14 cellular contexts compared by ENCODE assay signal in genomic region chr9:101586651-101587050, GRCh38. TPM values are rescaled to one million over a fixed set of nuclear protein-coding genes. Genes with fewer than 3 reads are reported as not detected.
DNase-seq lines count a peak whose midpoint lies in the region; ATAC-seq and TF ChIP-seq lines count a peak whose summit lies in the region.
"Had no signal": no experiment of that assay in that cellular context is flagged by ENCODE, and none has a peak within 500 bp of the region (broad histone marks: within the 10 kb centered on the region; RNA-seq: fewer than 3 reads in every experiment).

No MANE protein-coding gene starts in this region.

- H3K9ac ChIP-seq in neuronal stem cell (ENCODE audit: low read depth, low read length, poor library complexity), result no peak overlapping the region
- H3K9ac ChIP-seq in endodermal cell (ENCODE audit: extremely low read depth, low read length, poor library complexity, severe bottlenecking), result no peak overlapping the region

- H3K23ac ChIP-seq in neuronal stem cell (ENCODE audit: low read depth, low read length, poor library complexity), result no peak overlapping the region

- H3K27me3 Mint-ChIP-seq in endodermal cell (ENCODE audit: insufficient read depth), result no peaks in the 10 kb centered on the region

- no peak overlapping the region for H4K91ac ChIP-seq in neuronal stem cell (ENCODE audit: low read depth, low read length, poor library complexity)

- no peaks in the 10 kb centered on the region for H3K36me3 Mint-ChIP-seq in endodermal cell (ENCODE audit: low read depth)

- H3K4me3 ChIP-seq in neuronal stem cell (ENCODE audit: low read length in 2 of 2) (no peak overlapping the region), endodermal cell (ENCODE audit: low read length) (no peak overlapping the region)

- no peak overlapping the region for H2AK5ac ChIP-seq in neuronal stem cell (ENCODE audit: low read depth, low read length)

- H3K79me1 ChIP-seq in neuronal stem cell (ENCODE audit: low read depth, low read length), result no peaks in the 10 kb centered on the region

- H3K4me1 ChIP-seq in neuronal stem cell (ENCODE audit: control insufficient read depth in 2 of 2, insufficient read depth in 1 of 2, low read depth in 1 of 2, low read length in 2 of 2) (no peaks in the 10 kb centered on the region), endodermal cell (ENCODE audit: control insufficient read depth, insufficient read depth, low read length) (no peaks in the 10 kb centered on the region)

- no peak overlapping the region for H3K4ac ChIP-seq in neuronal stem cell (ENCODE audit: low read length)

- peak; percentile 9 for DNase-seq in stimulated activated CD4-positive, alpha-beta T cell treated with anti-CD3 and anti-CD28 coated beads, Interleukin-15, amount 100 ng/mL, for 24 hours
- no peak for DNase-seq in stimulated activated CD4-positive, alpha-beta T cell treated with anti-CD3 and anti-CD28 coated beads, Interleukin-2, amount 100 ng/mL, for 48 hours
- peak; percentile 54 for DNase-seq in M059J (ENCODE audit: low read depth)
- DNase-seq in GM19238 (ENCODE audit: insufficient read length, low spot score), result no peak
- no peak for DNase-seq in neuronal stem cell (ENCODE audit: low spot score)
- DNase-seq in endodermal cell, result no peak
- DNase-seq in hypothalamus (lab: John Stamatoyannopoulos, UW), result no peak
- DNase-seq: C1 segment of cervical spinal cord, erythroblast, NCI-H510A, T-helper 9 cell had no signal

- ATAC-seq in HG02642 (IDR thresholded peaks at IDR 0.05; ENCODE audit: poor library complexity, unreplicated experiment), result peak; percentile 71

- H2BK12ac ChIP-seq in neuronal stem cell (ENCODE audit: low read length), result no peak overlapping the region

- H3K4me3 Mint-ChIP-seq in endodermal cell, result no peak overlapping the region

- no peaks in the 10 kb centered on the region for H3K9me3 Mint-ChIP-seq in endodermal cell

- no peak overlapping the region for H4K8ac ChIP-seq in neuronal stem cell (ENCODE audit: low read depth, low read length)

- no peak overlapping the region for H2AFZ ChIP-seq in neuronal stem cell (ENCODE audit: low read length)

- H3K27ac Mint-ChIP-seq in endodermal cell, result no peak overlapping the region

- no peak for TF ChIP-seq CTCF in endodermal cell (conservative IDR thresholded peaks at IDR 0.05)

- no peak overlapping the region for H2BK120ac ChIP-seq in neuronal stem cell (ENCODE audit: low read depth, low read length)

- H3K27ac ChIP-seq in neuronal stem cell (replicated peaks; ENCODE audit: low read length) (no peak overlapping the region), endodermal cell (ENCODE audit: low read depth, low read length) (no peak overlapping the region)

- H3K36me3 ChIP-seq in neuronal stem cell (replicated peaks in 1 of 2; ENCODE audit: control insufficient read depth in 2 of 2, insufficient read depth in 2 of 2, low read length in 2 of 2) (no peaks in the 10 kb centered on the region), endodermal cell (ENCODE audit: control insufficient read depth, insufficient read depth, low read length) (no peaks in the 10 kb centered on the region)

- no peaks in the 10 kb centered on the region for H3K4me1 Mint-ChIP-seq in endodermal cell

- H2BK5ac ChIP-seq in neuronal stem cell (ENCODE audit: low read length), result no peak overlapping the region

- no peak overlapping the region for H3K18ac ChIP-seq in neuronal stem cell (ENCODE audit: low read length)

- no peaks in the 10 kb centered on the region for H3K9me3 ChIP-seq in neuronal stem cell (replicated peaks in 1 of 2; ENCODE audit: control insufficient read depth in 2 of 2, insufficient read depth in 1 of 2, low read depth in 1 of 2, low read length in 2 of 2)
- H3K9me3 ChIP-seq in endodermal cell (ENCODE audit: control insufficient read depth, low read length), result no peaks in the 10 kb centered on the region

- no peak overlapping the region for H2BK15ac ChIP-seq in neuronal stem cell (ENCODE audit: low read length)

- H3K27me3 ChIP-seq in neuronal stem cell (ENCODE audit: control insufficient read depth in 3 of 3, insufficient read depth in 3 of 3, low read depth in 1 of 3, low read length in 3 of 3), result peaks cover 0 to 3% (median 0%) of the 10 kb centered on the region in 3 experiments
- H3K27me3 ChIP-seq in endodermal cell (ENCODE audit: control insufficient read depth, insufficient read depth, low read length, poor library complexity, severe bottlenecking), result no peaks in the 10 kb centered on the region

- H3K4me2 ChIP-seq in neuronal stem cell (ENCODE audit: insufficient read depth, low read length, poor library complexity, severe bottlenecking), result no peak overlapping the region

- WGBS in neuronal stem cell (ENCODE audit: extremely low coverage in 2 of 2, insufficient read length in 2 of 2, insufficient replicate concordance in 1 of 2), 2 donors, result no CpG with 5 or more reads among the region's 5 CpGs
- 93 to 95% methylated on average over 4 to 5 of the region's 5 CpGs for WGBS in endodermal cell (ENCODE audit: insufficient coverage in 1 of 2, insufficient read length in 1 of 2), 2 experiments

- no peak overlapping the region for H3K14ac ChIP-seq in neuronal stem cell (ENCODE audit: low read length)

RNA-seq across cellular contexts. Expression of gene PPP3R2, which starts 8.1 kb away (rescaled TPM):
- total RNA-seq in M059J (2014; rRNA removed; shearing (Covaris generic)), result not detected in 2 replicates
- not detected for polyA plus RNA-seq in neuronal stem cell (2013, experiment 1 of 2)
- not detected for polyA plus RNA-seq in neuronal stem cell (2013, experiment 2 of 2)
- total RNA-seq in endodermal cell, result not detected
- not detected for polyA plus RNA-seq in endodermal cell (2013, experiment 1 of 2)
- not detected for polyA plus RNA-seq in endodermal cell (2013, experiment 2 of 2)
- total RNA-seq: astrocyte had no signal
- polyA plus RNA-seq: liver had no signal

RNA-seq across cellular contexts. Expression of gene RNF20, which starts 53.0 kb away (rescaled TPM):
- 24.9 and 35.0 TPM in 2 replicates for total RNA-seq in M059J (2014; rRNA removed; shearing (Covaris generic))
- polyA plus RNA-seq in neuronal stem cell (2013, experiment 1 of 2), result 32.0 TPM
- polyA plus RNA-seq in neuronal stem cell (2013, experiment 2 of 2), result 31.1 TPM
- total RNA-seq in endodermal cell, result 10 to 100 TPM; 45.4 to 58.4 TPM
- 39.5 TPM for polyA plus RNA-seq in endodermal cell (2013, experiment 1 of 2)
- 34.2 TPM for polyA plus RNA-seq in endodermal cell (2013, experiment 2 of 2)

Comparison
In these comparisons a context has a peak if more than half of its experiments do, and no peak if none do; other contexts are left out.
1. DNase-seq: peak in stimulated activated CD4-positive, alpha-beta T cell treated with anti-CD3 and anti-CD28 coated beads, Interleukin-15, amount 100 ng/mL, for 24 hours (single experiment) and M059J (single experiment); none in stimulated activated CD4-positive, alpha-beta T cell treated with anti-CD3 and anti-CD28 coated beads, Interleukin-2, amount 100 ng/mL, for 48 hours (0 of 2), GM19238 (single experiment), neuronal stem cell (single experiment), endodermal cell (single experiment) and hypothalamus (0 of 51).